In genomic region chr19:1133471-1133929, GRCh38 we compare ENCODE assay signal across 8 cellular contexts. TPM values are rescaled to one million over a fixed set of nuclear protein-coding genes. Genes with fewer than 3 reads are reported as not detected.
DNase-seq lines count a peak whose midpoint lies in the region; ATAC-seq, FAIRE-seq and TF ChIP-seq lines count a peak whose summit lies in the region.

No MANE protein-coding gene starts in this region.

- TF ChIP-seq POLR2A in GM18505 (IDR thresholded peaks at IDR 0.05; ENCODE audit: borderline replicate concordance, extremely low read depth, insufficient read depth, insufficient read length) (peak; percentile 71), endothelial cell of umbilical vein (IDR thresholded peaks at IDR 0.05; ENCODE audit: low read depth, low read length) (no peak)

- H3K27ac ChIP-seq in endothelial cell of umbilical vein (ENCODE audit: insufficient read depth, low read depth, low read length), result peak overlapping the region; percentile 92
- no peak overlapping the region for H3K27ac ChIP-seq in mammary epithelial cell (ENCODE audit: insufficient read depth, low read depth, low read length)

- no peak for TF ChIP-seq CTCF in endothelial cell of umbilical vein (IDR thresholded peaks at IDR 0.05; ENCODE audit: extremely low read depth in 1 of 2, insufficient read depth in 1 of 2, low read depth in 1 of 2, low read length in 2 of 2)
- TF ChIP-seq CTCF in mammary epithelial cell (conservative IDR thresholded peaks at IDR 0.05 in 1 of 2, IDR thresholded peaks at IDR 0.05 in 1 of 2; ENCODE audit: extremely low read depth in 1 of 2, insufficient read depth in 1 of 2, low read depth in 1 of 2, low read length in 2 of 2), result no peak

- POLR2A ChIA-PET in endothelial cell of umbilical vein (lab: Charles Lee), result interaction anchor here (0.8 kb wide), 1 partner anchor 106 kb away, joined by 4 read pairs; no protein-coding TSS in a partner anchor

- H3K9ac ChIP-seq in endothelial cell of umbilical vein (replicated peaks; ENCODE audit: extremely low read depth, insufficient read depth, low read length), result no peak overlapping the region
- H3K9ac ChIP-seq in mammary epithelial cell (ENCODE audit: insufficient read depth, low read length), result no peak overlapping the region

- peak; percentile 90 for DNase-seq in activated CD4-positive, alpha-beta T cell treated with anti-CD3 and anti-CD28 coated beads for 48 hours
- DNase-seq in endothelial cell of umbilical vein (ENCODE audit: low read depth, low spot score) (no peak), NCI-H187 (lab: John Stamatoyannopoulos, UW) (no peak), A172 (ENCODE audit: low spot score) (no peak), mammary epithelial cell (no peak)
- DNase-seq in stimulated activated CD4-positive, alpha-beta T cell treated with anti-CD3 and anti-CD28 coated beads, Interleukin-15, amount 100 ng/mL, for 24 hours, result peak; percentile 85

- H3K36me3 ChIP-seq in endothelial cell of umbilical vein (ENCODE audit: control insufficient read depth in 2 of 2, extremely low read depth in 1 of 2, insufficient read depth in 2 of 2, low read length in 2 of 2), result no peaks in the 10 kb centered on the region
- peaks cover 4% of the 10 kb centered on the region for H3K36me3 ChIP-seq in mammary epithelial cell (ENCODE audit: insufficient read depth, low read length)

- intact Hi-C loops in endothelial cell of umbilical vein (cut with micrococcal nuclease), result no loop called here
- intact Hi-C loops in mammary epithelial cell (cut with micrococcal nuclease), result loop anchor here (5.0 kb wide), 1 partner anchor 39 kb away; the partner anchor contains the start of gene SBNO2

- H3K79me2 ChIP-seq in endothelial cell of umbilical vein (ENCODE audit: control insufficient read depth, insufficient read depth, low read length), result peaks cover 40% of the 10 kb centered on the region
- H3K79me2 ChIP-seq in mammary epithelial cell (ENCODE audit: insufficient read depth, low read length), result peaks cover 84% of the 10 kb centered on the region

- in situ Hi-C loops in mammary epithelial cell (cut with MboI; ENCODE audit: low sequenced_read_pairs in 2 of 2), result no loop called here

- dilution Hi-C loops in endothelial cell of umbilical vein (cut with MboI; ENCODE audit: extremely low pct_ligation_motif_present, low sequenced_read_pairs), result no loop called here
- dilution Hi-C loops in mammary epithelial cell (cut with HindIII; ENCODE audit: low sequenced_read_pairs), result no loop called here

- FAIRE-seq in endothelial cell of umbilical vein (lab: Jason Lieb, UNC), result no peak

- H3K9me3 ChIP-seq in endothelial cell of umbilical vein (replicated peaks; ENCODE audit: control insufficient read depth, insufficient read depth, low read length) (no peaks in the 10 kb centered on the region), mammary epithelial cell (replicated peaks; ENCODE audit: insufficient read depth, low read length) (no peaks in the 10 kb centered on the region)

- CTCF ChIA-PET in endothelial cell of umbilical vein (lab: Charles Lee), result interaction anchor here (0.8 to 1.4 kb wide), 4 partner anchors 20 to 61 kb away, joined by 3 to 5 read pairs (median 4); no protein-coding TSS in a partner anchor
- CTCF ChIA-PET in mammary epithelial cell (lab: Charles Lee; ENCODE audit: low non-redundant PET), result no interaction called here

- H3K4me3 ChIP-seq in endothelial cell of umbilical vein (replicated peaks in 1 of 3; ENCODE audit: insufficient read depth in 1 of 3, low read depth in 1 of 3, low read length in 3 of 3), result no peak overlapping the region
- H3K4me3 ChIP-seq in mammary epithelial cell (replicated peaks in 1 of 3; ENCODE audit: insufficient read depth in 1 of 3, low read depth in 2 of 3, low read length in 3 of 3), result no peak overlapping the region

- H3K9me1 ChIP-seq in endothelial cell of umbilical vein (replicated peaks; ENCODE audit: control insufficient read depth, extremely low read depth, insufficient read depth, low read length), result no peaks in the 10 kb centered on the region

- H3K4me1 ChIP-seq in endothelial cell of umbilical vein (ENCODE audit: control insufficient read depth, extremely low read depth, insufficient read depth, low read length) (peaks cover 19% of the 10 kb centered on the region), mammary epithelial cell (ENCODE audit: insufficient read depth, low read length) (peaks cover 43% of the 10 kb centered on the region)

- H2AFZ ChIP-seq in endothelial cell of umbilical vein (ENCODE audit: low read depth, low read length) (no peak overlapping the region), mammary epithelial cell (ENCODE audit: low read depth, low read length) (no peak overlapping the region)

- ATAC-seq in GM18505 (IDR thresholded peaks at IDR 0.05; ENCODE audit: unreplicated experiment), result peak; percentile 20
- peak; percentile 30 for ATAC-seq in HG03469 (IDR thresholded peaks at IDR 0.05; ENCODE audit: unreplicated experiment)

- WGBS in mammary epithelial cell (ENCODE audit: low coverage, missing lambda C conversion rate), result 100% methylated on average over 6 of the region's 25 CpGs

- H3K4me2 ChIP-seq in endothelial cell of umbilical vein (ENCODE audit: insufficient read depth, low read length) (no peak overlapping the region), mammary epithelial cell (ENCODE audit: insufficient read depth, low read depth, low read length) (no peak overlapping the region)

- BruUV-seq in endothelial cell of umbilical vein (replicated peaks; lab: Mats Ljungman, UMichigan), result no TSS peak
- no TSS peak for BruUV-seq in mammary epithelial cell (replicated peaks; lab: Mats Ljungman, UMichigan)

- no peaks in the 10 kb centered on the region for H4K20me1 ChIP-seq in endothelial cell of umbilical vein (replicated peaks; ENCODE audit: control insufficient read depth, extremely low read depth, insufficient read depth, low read length)
- no peaks in the 10 kb centered on the region for H4K20me1 ChIP-seq in mammary epithelial cell (ENCODE audit: insufficient read depth, low read length)

- no peaks in the 10 kb centered on the region for H3K27me3 ChIP-seq in endothelial cell of umbilical vein (ENCODE audit: control insufficient read depth in 2 of 2, insufficient read depth in 2 of 2, low read length in 2 of 2)
- H3K27me3 ChIP-seq in mammary epithelial cell (ENCODE audit: insufficient read depth, low read length), result no peaks in the 10 kb centered on the region

TF ChIP-seq in endothelial cell of umbilical vein, 7 proteins besides CTCF, POLR2A, EP300 and RAD21:
- TF ChIP-seq FOS (IDR thresholded peaks at IDR 0.05; ENCODE audit: borderline replicate concordance, insufficient read depth, low read length), result no peak
- no peak for TF ChIP-seq JUN (IDR thresholded peaks at IDR 0.05; ENCODE audit: borderline replicate concordance, insufficient read depth, insufficient read length, low read depth)
- TF ChIP-seq MAX (IDR thresholded peaks at IDR 0.05; ENCODE audit: insufficient read depth, insufficient read length), result no peak
- TF ChIP-seq POLR2AphosphoS5 (IDR thresholded peaks at IDR 0.05; ENCODE audit: insufficient read depth, low read depth, low read length), result no peak
- TF ChIP-seq EZH2 (IDR thresholded peaks at IDR 0.05; ENCODE audit: borderline replicate concordance, low read depth, low read length, severe bottlenecking), result no peak
- TF ChIP-seq MYC (IDR thresholded peaks at IDR 0.05; ENCODE audit: low read depth, low read length), result no peak
- no peak for TF ChIP-seq GATA2 (IDR thresholded peaks at IDR 0.05; ENCODE audit: insufficient read depth, insufficient read length, low read depth, low read length)

RNA-seq across cellular contexts. Expression of gene GPX4, which starts 29.7 kb away (rescaled TPM):
- total RNA-seq in endothelial cell of umbilical vein (445 and 469 TPM in 2 replicates), mammary epithelial cell (100 to 1,000 TPM; 154 to 216 TPM)
- polyA plus RNA-seq in endothelial cell of umbilical vein (1,136 and 1,398 TPM in 2 replicates), mammary epithelial cell (357 TPM)
- 825 and 1,039 TPM in 2 replicates for polyA plus RNA-seq in endothelial cell of umbilical vein (2011; cell fraction: cytosol; rRNA removed)
- 456 and 562 TPM in 2 replicates for polyA plus RNA-seq in endothelial cell of umbilical vein (2011; cell fraction: nucleus; rRNA removed)
- polyA plus RNA-seq in endothelial cell of umbilical vein (2012), result 559 and 749 TPM in 2 replicates
- polyA minus RNA-seq in endothelial cell of umbilical vein (420 and 486 TPM in 2 replicates), mammary epithelial cell (97.5 TPM)
- polyA minus RNA-seq in endothelial cell of umbilical vein (2011; cell fraction: cytosol; rRNA and poly(A)+ RNA removed), result 218 TPM
- 51.2 and 82.1 TPM in 2 replicates for polyA minus RNA-seq in endothelial cell of umbilical vein (2011; cell fraction: nucleus; rRNA and poly(A)+ RNA removed)
- total RNA-seq in A172 (2014; rRNA removed; shearing (Covaris generic)), result 323 and 353 TPM in 2 replicates

RNA-seq across cellular contexts. Expression of gene POLR2E, which starts 38.3 kb away (rescaled TPM):
- 252 and 272 TPM in 2 replicates for total RNA-seq in endothelial cell of umbilical vein
- polyA plus RNA-seq in endothelial cell of umbilical vein, result 344 and 394 TPM in 2 replicates
- 254 and 274 TPM in 2 replicates for polyA plus RNA-seq in endothelial cell of umbilical vein (2011; cell fraction: cytosol; rRNA removed)
- polyA plus RNA-seq in endothelial cell of umbilical vein (2011; cell fraction: nucleus; rRNA removed), result 109 and 111 TPM in 2 replicates
- 277 and 310 TPM in 2 replicates for polyA plus RNA-seq in endothelial cell of umbilical vein (2012)
- polyA minus RNA-seq in endothelial cell of umbilical vein, result 122 and 222 TPM in 2 replicates
- polyA minus RNA-seq in endothelial cell of umbilical vein (2011; cell fraction: cytosol; rRNA and poly(A)+ RNA removed), result 139 TPM
- polyA minus RNA-seq in endothelial cell of umbilical vein (2011; cell fraction: nucleus; rRNA and poly(A)+ RNA removed), result 26.3 and 52.1 TPM in 2 replicates
- total RNA-seq in A172 (2014; rRNA removed; shearing (Covaris generic)), result 265 and 318 TPM in 2 replicates
- 100 to 1,000 TPM in 1 of 2 donors, 10 to 100 TPM in 1; 63.7 to 233 TPM for total RNA-seq in mammary epithelial cell
- 258 TPM for polyA plus RNA-seq in mammary epithelial cell
- polyA minus RNA-seq in mammary epithelial cell, result 118 TPM

RNA-seq across cellular contexts. Expression of gene SBNO2, which starts 40.6 kb away (rescaled TPM):
- 63.8 and 65.7 TPM in 2 replicates for total RNA-seq in endothelial cell of umbilical vein
- polyA plus RNA-seq in endothelial cell of umbilical vein, result 31.4 and 35.8 TPM in 2 replicates
- 14.1 and 21.3 TPM in 2 replicates for polyA plus RNA-seq in endothelial cell of umbilical vein (2011; cell fraction: cytosol; rRNA removed)
- polyA plus RNA-seq in endothelial cell of umbilical vein (2011; cell fraction: nucleus; rRNA removed), result 94.3 and 110 TPM in 2 replicates
- 25.2 and 53.3 TPM in 2 replicates for polyA plus RNA-seq in endothelial cell of umbilical vein (2012)
- 27.1 and 39.2 TPM in 2 replicates for polyA minus RNA-seq in endothelial cell of umbilical vein
- polyA minus RNA-seq in endothelial cell of umbilical vein (2011; cell fraction: cytosol; rRNA and poly(A)+ RNA removed), result 48.0 TPM
- polyA minus RNA-seq in endothelial cell of umbilical vein (2011; cell fraction: nucleus; rRNA and poly(A)+ RNA removed), result 36.4 and 68.6 TPM in 2 replicates
- total RNA-seq in A172 (2014; rRNA removed; shearing (Covaris generic)), result 37.0 and 51.1 TPM in 2 replicates
- total RNA-seq in mammary epithelial cell, result 100 to 1,000 TPM in 1 of 2 donors, 10 to 100 TPM in 1; 37.0 to 108 TPM
- 22.5 TPM for polyA plus RNA-seq in mammary epithelial cell
- 34.4 TPM for polyA minus RNA-seq in mammary epithelial cell

Comparison
In these comparisons a context has a peak if more than half of its experiments do, and no peak if none do; other contexts are left out.
1. DNase-seq: peak in activated CD4-positive, alpha-beta T cell treated with anti-CD3 and anti-CD28 coated beads for 48 hours (single experiment) and stimulated activated CD4-positive, alpha-beta T cell treated with anti-CD3 and anti-CD28 coated beads, Interleukin-15, amount 100 ng/mL, for 24 hours (single experiment); none in endothelial cell of umbilical vein (single experiment), NCI-H187 (0 of 2), A172 (single experiment) and mammary epithelial cell (single experiment).